In the genomic region with DNA sequence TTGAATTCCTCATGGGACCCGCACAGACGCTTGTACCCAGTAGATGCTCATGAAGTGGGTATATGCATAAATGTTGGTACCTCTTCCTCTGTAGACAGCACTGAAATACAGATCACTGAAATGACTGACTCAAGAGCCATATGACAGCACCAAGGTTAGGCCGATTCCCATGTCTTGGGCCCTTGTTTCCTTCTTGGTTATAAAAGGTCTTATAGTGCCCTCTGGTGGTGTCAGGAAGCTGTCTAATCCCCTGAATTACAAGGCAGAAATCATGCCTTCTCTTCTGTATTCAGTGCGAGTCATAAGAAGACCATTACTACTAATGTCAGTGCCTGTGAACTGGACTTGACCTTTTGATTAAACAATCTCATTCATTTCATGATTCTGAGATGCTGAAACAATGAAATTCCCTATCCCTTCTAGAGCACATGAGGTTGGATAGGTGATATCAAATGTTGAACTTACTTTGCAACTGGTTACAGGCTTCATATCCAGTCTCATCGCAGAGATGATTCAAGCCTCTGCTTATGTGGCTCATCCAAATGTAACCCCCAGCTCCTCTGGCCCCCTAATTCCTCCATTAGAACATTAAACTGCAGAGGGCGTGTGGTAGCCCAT, we compare ENCODE assay signal across 8 cellular contexts. TPM values are rescaled to one million over a fixed set of nuclear protein-coding genes. Genes with fewer than 3 reads are reported as not detected.
A peak's percentile ranks its signal among the peaks of the same experiment; 100 is the strongest.
DNase-seq lines count a peak whose midpoint lies in the region; ATAC-seq and TF ChIP-seq lines count a peak whose summit lies in the region.

No MANE protein-coding gene starts in this region.

- H3K27me3 Mint-ChIP-seq in Caco-2 (ENCODE audit: insufficient read depth, unreplicated experiment) (no peaks in the 10 kb centered on the region), GM23338 (ENCODE audit: insufficient read depth, low read depth, poor library complexity) (peaks cover 3% of the 10 kb centered on the region), MCF 10A (ENCODE audit: insufficient read depth, unreplicated experiment) (no peaks in the 10 kb centered on the region)

- no peak overlapping the region for H3K27ac ChIP-seq in GM23338 (ENCODE audit: low read depth)

- no peaks in the 10 kb centered on the region for H3F3A ChIP-seq in GM23338 (replicated peaks; ENCODE audit: low read depth)

- H3K4me3 ChIP-seq in Caco-2 (ENCODE audit: low read depth, low read length) (no peak overlapping the region), GM23338 (no peak overlapping the region)

- peaks cover 34% of the 10 kb centered on the region for H3K79me2 ChIP-seq in GM23338 (replicated peaks; ENCODE audit: insufficient read depth)

- peak overlapping the region; percentile 80 for H3K27ac Mint-ChIP-seq in Caco-2 (ENCODE audit: unreplicated experiment)
- H3K27ac Mint-ChIP-seq in GM23338 = peak overlapping the region; percentile 90
- H3K27ac Mint-ChIP-seq in MCF 10A (ENCODE audit: low read depth, unreplicated experiment) = no peak overlapping the region

- H3K4me1 Mint-ChIP-seq in Caco-2 (ENCODE audit: low read depth, unreplicated experiment) (peaks cover 18% of the 10 kb centered on the region), GM23338 (peaks cover 35% of the 10 kb centered on the region), MCF 10A (ENCODE audit: insufficient read depth, unreplicated experiment) (no peaks in the 10 kb centered on the region)

- POLR2A ChIA-PET in Caco-2 (lab: Charles Lee) (no interaction called here), MCF 10A (lab: Yijun Ruan, JAX) (interaction anchor here (1.1 to 1.6 kb wide), 3 partner anchors 12 to 298 kb away, joined by 3 to 5 read pairs (median 3); no protein-coding TSS in a partner anchor)

- H3K9me2 ChIP-seq in GM23338 (ENCODE audit: insufficient read depth) = no peaks in the 10 kb centered on the region

- no peaks in the 10 kb centered on the region for H3K9me3 Mint-ChIP-seq in Caco-2 (ENCODE audit: unreplicated experiment)
- no peaks in the 10 kb centered on the region for H3K9me3 Mint-ChIP-seq in GM23338
- no peaks in the 10 kb centered on the region for H3K9me3 Mint-ChIP-seq in MCF 10A (ENCODE audit: unreplicated experiment)

- H3K4me1 ChIP-seq in Caco-2 (peaks cover 17% of the 10 kb centered on the region), GM23338 (ENCODE audit: insufficient read depth) (peaks cover 28% of the 10 kb centered on the region)

- H3K36me3 ChIP-seq in Caco-2 (ENCODE audit: control insufficient read depth, insufficient read depth, low read length) (peaks cover 2% of the 10 kb centered on the region), GM23338 (ENCODE audit: insufficient read depth) (no peaks in the 10 kb centered on the region)

- intact Hi-C loops in Caco-2 (cut with micrococcal nuclease; ENCODE audit: unreplicated experiment) (loop anchor here (1.0 kb wide), 3 partner anchors 167 to 299 kb away; no protein-coding TSS in a partner anchor), MCF 10A (cut with micrococcal nuclease) (loop anchor here (1.0 to 10.0 kb wide), 4 partner anchors 167 to 505 kb away; no protein-coding TSS in a partner anchor)

- H4K20me1 ChIP-seq in GM23338 (replicated peaks; ENCODE audit: insufficient read depth) = no peaks in the 10 kb centered on the region

- TF ChIP-seq CTCF in Caco-2 (IDR thresholded peaks at IDR 0.05; ENCODE audit: insufficient read depth in 1 of 2, low read depth in 1 of 2, low read length in 1 of 2, severe bottlenecking in 1 of 2, unreplicated experiment in 1 of 2) (peak; percentile 69 to 71), GM23338 (conservative IDR thresholded peaks at IDR 0.05; ENCODE audit: low read depth in 2 of 2) (peak; percentile 84 to 92), MCF 10A (IDR thresholded peaks at IDR 0.05; ENCODE audit: unreplicated experiment) (peak; percentile 66)

- CTCF ChIA-PET in Caco-2 (lab: Charles Lee) = interaction anchor here (0.6 to 2.3 kb wide), 5 partner anchors 8 to 298 kb away, joined by 3 to 9 read pairs (median 5); partner anchors contain the start of gene SPATA13
- CTCF ChIA-PET in MCF 10A (lab: Yijun Ruan, JAX) = interaction anchor here (0.5 to 5.8 kb wide), 19 partner anchors 8 to 405 kb away, joined by 3 to 74 read pairs (median 4); no protein-coding TSS in a partner anchor

- H3K4me2 ChIP-seq in GM23338 = no peak overlapping the region

- ATAC-seq in GM23338 (peak; percentile 86), GM18870 (IDR thresholded peaks at IDR 0.05; ENCODE audit: unreplicated experiment) (no peak)

- H3K4me3 Mint-ChIP-seq in Caco-2 (ENCODE audit: unreplicated experiment) = no peak overlapping the region
- no peak overlapping the region for H3K4me3 Mint-ChIP-seq in GM23338
- no peak overlapping the region for H3K4me3 Mint-ChIP-seq in MCF 10A (ENCODE audit: unreplicated experiment)

- no peaks in the 10 kb centered on the region for H3K9me3 ChIP-seq in Caco-2

- no peaks in the 10 kb centered on the region for H3K27me3 ChIP-seq in Caco-2 (replicated peaks; ENCODE audit: control insufficient read depth, insufficient read depth, low read length)
- H3K27me3 ChIP-seq in GM23338 (ENCODE audit: insufficient read depth) = no peaks in the 10 kb centered on the region

- H3K36me3 Mint-ChIP-seq in Caco-2 (ENCODE audit: insufficient read depth, unreplicated experiment) = no peaks in the 10 kb centered on the region
- H3K36me3 Mint-ChIP-seq in GM23338 (ENCODE audit: low read depth) = no peaks in the 10 kb centered on the region
- H3K36me3 Mint-ChIP-seq in MCF 10A (ENCODE audit: insufficient read depth, unreplicated experiment) = no peaks in the 10 kb centered on the region

- no peak overlapping the region for H2AFZ ChIP-seq in GM23338

- DNase-seq in Caco-2 (peak; percentile 64 to 82), GM23338 (ENCODE audit: low spot score) (peak; percentile 93), NCI-H1105 (lab: John Stamatoyannopoulos, UW) (peak; percentile 32), SKM-1 treated with dmso at 0.1 percent for 144 hours (lab: John Stamatoyannopoulos, UW; ENCODE audit: unreplicated experiment) (peak; percentile 73), MCF 10A (ENCODE audit: unreplicated experiment) (peak; percentile 82), inferior parietal cortex (ENCODE audit: extremely low spot score) (peak; percentile 95)
- DNase-seq in stimulated activated CD4-positive, alpha-beta T cell treated with anti-CD3 and anti-CD28 coated beads, Interleukin-1b, Interleukin-23, amount 100 ng/mL, for 48 hours = peak; percentile 52

- no TSS peak for BruUV-seq in Caco-2 (replicated peaks; lab: Mats Ljungman, UMichigan)
- no TSS peak for BruUV-seq in MCF 10A (replicated peaks; lab: Mats Ljungman, UMichigan)

TF ChIP-seq in GM23338, 12 proteins besides CTCF, POLR2A, EP300 and RAD21 (continues in another document):
- TF ChIP-seq NANOG (IDR thresholded peaks at IDR 0.05; ENCODE audit: borderline replicate concordance) = no peak
- TF ChIP-seq JUNB (IDR thresholded peaks at IDR 0.05; ENCODE audit: unreplicated experiment) = no peak
- no peak for TF ChIP-seq ZNF114 (CRISPR knock-in tag; IDR thresholded peaks at IDR 0.05)
- TF ChIP-seq EZH2phosphoT487 (IDR thresholded peaks at IDR 0.05; ENCODE audit: unreplicated experiment) = no peak

RNA-seq across cellular contexts. Expression of gene SPATA13, which starts 59.7 kb away (rescaled TPM):
- total RNA-seq in Caco-2 (2022) (10.1 and 10.5 TPM in 2 replicates), MCF 10A (2022) (2.2 TPM in 2 replicates)
- total RNA-seq in GM23338 (2014; rRNA removed; shearing (Covaris generic)) = 41.0 and 45.7 TPM in 2 replicates
- polyA plus RNA-seq in GM23338 (2016; fragmentation: Nextera tagmentation; extraction: Ambion mirVana) = 8.3 and 11.9 TPM in 2 replicates

Comparison
In these comparisons a context has a peak if more than half of its experiments do, and no peak if none do; other contexts are left out.
1. DNase-seq: peak in every context shown above with its lines; median percentile 95 in inferior parietal cortex; 93 in GM23338; 82 in MCF 10A; 73 in Caco-2; 73 in SKM-1 treated with dmso at 0.1 percent for 144 hours; 52 in stimulated activated CD4-positive, alpha-beta T cell treated with anti-CD3 and anti-CD28 coated beads, Interleukin-1b, Interleukin-23, amount 100 ng/mL, for 48 hours; 32 in NCI-H1105.